Comparison of ENCODE assay signal across 15 cellular contexts in genomic region chr2:136204959-136205358, GRCh38.
"Had no signal": no experiment of that assay in that cellular context is flagged by ENCODE, and none has a peak within 500 bp of the region (broad histone marks: within the 10 kb centered on the region; RNA-seq: fewer than 3 reads in every experiment).

No MANE protein-coding gene starts in this region.

- H3K27ac ChIP-seq: prostate gland, thyroid gland, uterus had no signal

- H3K9me3 Mint-ChIP-seq: central memory CD8-positive, alpha-beta T cell had no signal

- H3K36me3 ChIP-seq: prostate gland, spleen, thyroid gland, uterus had no signal

- H3K27ac Mint-ChIP-seq: activated CD4-positive, alpha-beta T cell treated with anti-CD3 and anti-CD28 coated beads, Interleukin-2, amount 10 ng/mL, durations not matched to agents 7 days and 5 days; activated naive CD8-positive, alpha-beta T cell treated with anti-CD3 and anti-CD28 coated beads for 36 hours; activated T-cell treated with anti-CD3 and anti-CD28 coated beads, Interleukin-2, amount 50 U/mL, for 72 hours; brain; nephron had no signal

- H3K9me3 ChIP-seq: prostate gland, thyroid gland, uterus had no signal

- ATAC-seq: activated T-cell treated with anti-CD3 and anti-CD28 coated beads, Interleukin-2, amount 50 U/mL, for 72 hours had no signal

- H3K4me1 ChIP-seq: prostate gland, uterus had no signal

- DNase-seq: activated CD4-positive, alpha-beta T cell treated with anti-CD3 and anti-CD28 coated beads, Interleukin-2, amount 10 ng/mL, durations not matched to agents 7 days and 5 days; activated CD8-positive, alpha-beta memory T cell treated with anti-CD3 and anti-CD28 coated beads, Interleukin-2, amount 50 U/mL, for 48 hours; activated gamma-delta T cell; activated naive CD8-positive, alpha-beta T cell treated with anti-CD3 and anti-CD28 coated beads for 36 hours; activated T-cell treated with anti-CD3 and anti-CD28 coated beads, Interleukin-2, amount 50 U/mL, for 72 hours; effector memory CD4-positive, alpha-beta T cell; foreskin melanocyte; spleen; thyroid gland; uterus had no signal

- H3K27me3 Mint-ChIP-seq: activated CD4-positive, alpha-beta T cell treated with anti-CD3 and anti-CD28 coated beads, Interleukin-2, amount 10 ng/mL, durations not matched to agents 7 days and 5 days; activated naive CD8-positive, alpha-beta T cell treated with anti-CD3 and anti-CD28 coated beads for 36 hours; brain; central memory CD8-positive, alpha-beta T cell had no signal

- H3K4me3 Mint-ChIP-seq: activated CD4-positive, alpha-beta T cell treated with anti-CD3 and anti-CD28 coated beads, Interleukin-2, amount 10 ng/mL, durations not matched to agents 7 days and 5 days; activated naive CD8-positive, alpha-beta T cell treated with anti-CD3 and anti-CD28 coated beads for 36 hours; activated T-cell treated with anti-CD3 and anti-CD28 coated beads, Interleukin-2, amount 50 U/mL, for 72 hours; brain; central memory CD8-positive, alpha-beta T cell; nephron had no signal

- H3K4me1 Mint-ChIP-seq: nephron had no signal

- H3K4me3 ChIP-seq: coronary artery, prostate gland, spleen, thyroid gland, uterus had no signal

- H3K27me3 ChIP-seq: spleen, thyroid gland, uterus had no signal
